In the genomic region with DNA sequence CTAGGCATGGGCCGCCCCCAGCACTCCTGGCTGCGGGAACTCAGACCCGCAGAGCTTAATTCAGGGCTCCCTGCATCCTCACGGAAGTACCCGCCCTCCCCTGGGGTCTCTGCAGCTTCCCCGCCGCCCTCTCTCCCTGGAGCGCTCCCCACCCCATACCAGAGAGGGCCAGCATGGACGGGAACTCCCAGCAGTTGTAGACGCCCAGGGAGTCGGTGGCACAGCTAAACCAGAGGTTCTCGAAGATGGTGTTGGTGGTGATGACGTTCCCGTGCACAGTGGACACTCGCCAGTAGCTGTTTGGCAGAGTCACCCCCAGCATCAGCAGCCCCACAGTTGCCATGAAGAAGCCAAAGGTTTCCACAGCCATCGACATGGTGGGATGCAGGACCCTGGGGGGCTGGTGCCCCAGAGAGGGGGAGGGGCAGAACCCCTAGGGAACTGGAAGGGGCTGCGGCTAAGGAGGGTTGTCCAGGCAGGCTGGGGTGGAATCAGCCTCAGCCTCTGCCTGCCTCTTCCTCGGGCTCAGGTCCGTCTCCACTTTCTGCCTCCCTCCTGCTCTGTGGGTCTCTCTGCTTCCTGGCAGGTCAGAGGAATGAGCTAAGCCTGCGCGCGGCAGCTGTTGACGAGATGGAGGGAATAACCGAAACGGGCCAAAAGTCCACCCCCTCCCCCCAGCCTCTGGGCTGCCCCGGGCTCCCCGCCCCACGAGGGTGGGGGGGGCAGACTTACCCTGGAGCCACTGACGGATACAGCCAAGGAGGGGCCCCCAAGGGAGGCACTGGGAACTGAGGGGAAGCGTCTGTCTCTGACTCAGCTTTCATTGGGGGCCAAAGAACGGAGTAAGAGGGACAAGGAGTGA, we compare ENCODE assay signal across 1 cellular context.
TF ChIP-seq lines count a peak whose summit lies in the region.

A gene with protein sequence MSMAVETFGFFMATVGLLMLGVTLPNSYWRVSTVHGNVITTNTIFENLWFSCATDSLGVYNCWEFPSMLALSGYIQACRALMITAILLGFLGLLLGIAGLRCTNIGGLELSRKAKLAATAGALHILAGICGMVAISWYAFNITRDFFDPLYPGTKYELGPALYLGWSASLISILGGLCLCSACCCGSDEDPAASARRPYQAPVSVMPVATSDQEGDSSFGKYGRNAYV (minus strand): TSS at position 597 of the 862 bp plus-strand sequence. CDS start 221 bp downstream, at position 376.

TF ChIP-seq in H1, 55 proteins besides CTCF, POLR2A, EP300 and RAD21 (continued from another document):
- no peak for TF ChIP-seq EZH2 (IDR thresholded peaks at IDR 0.05; ENCODE audit: low read depth, low read length, severe bottlenecking)
- TF ChIP-seq SP4 (IDR thresholded peaks at IDR 0.05; ENCODE audit: low read length), result no peak
- no peak for TF ChIP-seq NRF1 (IDR thresholded peaks at IDR 0.05; ENCODE audit: low read depth, low read length)
- no peak for TF ChIP-seq SIRT6 (IDR thresholded peaks at IDR 0.05; ENCODE audit: low read length)
- no peak for TF ChIP-seq HDAC2 (IDR thresholded peaks at IDR 0.05; ENCODE audit: borderline replicate concordance in 1 of 2, low read depth in 2 of 2, low read length in 2 of 2)
- no peak for TF ChIP-seq SP1 (IDR thresholded peaks at IDR 0.05; ENCODE audit: low read depth, low read length)
- no peak for TF ChIP-seq SRF (IDR thresholded peaks at IDR 0.05; ENCODE audit: low read depth, low read length)
- TF ChIP-seq JUN (IDR thresholded peaks at IDR 0.05; ENCODE audit: low read depth, low read length), result no peak
- TF ChIP-seq EGR1 (IDR thresholded peaks at IDR 0.05; ENCODE audit: borderline replicate concordance, low read depth, low read length), result no peak
- TF ChIP-seq CTBP2 (IDR thresholded peaks at IDR 0.05; ENCODE audit: borderline replicate concordance, insufficient read depth, insufficient read length, low read length), result no peak
- TF ChIP-seq CBX8 (IDR thresholded peaks at IDR 0.05; ENCODE audit: borderline replicate concordance, low read depth, low read length), result no peak
- no peak for TF ChIP-seq RFX5 (IDR thresholded peaks at IDR 0.05; ENCODE audit: borderline replicate concordance, low read depth, low read length)
